In genomic region chr21:17128132-17128531, GRCh38 we compare ENCODE assay signal across 19 cellular contexts.
DNase-seq lines count a peak whose midpoint lies in the region; ATAC-seq and TF ChIP-seq lines count a peak whose summit lies in the region.
"Had no signal": no experiment of that assay in that cellular context is flagged by ENCODE, and none has a peak within 500 bp of the region (broad histone marks: within the 10 kb centered on the region; RNA-seq: fewer than 3 reads in every experiment).

No MANE protein-coding gene starts in this region.

- no peaks in the 10 kb centered on the region for H3K36me3 ChIP-seq in hepatocyte (replicated peaks; ENCODE audit: insufficient read depth, low read depth)
- H3K36me3 ChIP-seq in mesendoderm (ENCODE audit: control insufficient read depth, insufficient read depth, low read length), result no peaks in the 10 kb centered on the region
- no peaks in the 10 kb centered on the region for H3K36me3 ChIP-seq in thoracic aorta
- H3K36me3 ChIP-seq: BLaER1 treated with 17β-estradiol and CSF1 and Interleukin-3, amounts not matched to agents 10 nM and 100 nM had no signal

- no peak for ATAC-seq in thoracic aorta (ENCODE audit: insufficient number of reproducible peaks, low FRiP score, low read depth)
- no peak for ATAC-seq in activated naive CD8-positive, alpha-beta T cell treated with anti-CD3 and anti-CD28 coated beads, Interleukin-2, amount 50 U/mL, for 24 hours
- ATAC-seq: GM23338, HepG2 had no signal

- no peaks in the 10 kb centered on the region for H3K36me3 Mint-ChIP-seq in activated naive CD8-positive, alpha-beta T cell treated with anti-CD3 and anti-CD28 coated beads, Interleukin-2, amount 50 U/mL, for 24 hours (ENCODE audit: low read depth)
- H3K36me3 Mint-ChIP-seq: CD4-positive, CD25-positive, alpha-beta regulatory T cell; CD8-positive, alpha-beta memory T cell; IgD-negative memory B cell had no signal

- H3K27me3 ChIP-seq in hepatocyte (no peaks in the 10 kb centered on the region), mesendoderm (ENCODE audit: insufficient read depth, low read length, poor library complexity) (no peaks in the 10 kb centered on the region), thoracic aorta (replicated peaks; ENCODE audit: insufficient read depth) (no peaks in the 10 kb centered on the region)
- H3K27me3 ChIP-seq: BLaER1 treated with 17β-estradiol and CSF1 and Interleukin-3, amounts not matched to agents 10 nM and 100 nM had no signal

- H3K23ac ChIP-seq in mesendoderm (ENCODE audit: low read length), result no peak overlapping the region

- peak overlapping the region; percentile 43 for H4K8ac ChIP-seq in mesendoderm (ENCODE audit: low read depth, low read length)

- no peaks in the 10 kb centered on the region for H3K4me1 Mint-ChIP-seq in activated naive CD8-positive, alpha-beta T cell treated with anti-CD3 and anti-CD28 coated beads, Interleukin-2, amount 50 U/mL, for 24 hours
- H3K4me1 Mint-ChIP-seq: B cell; CD4-positive, CD25-positive, alpha-beta regulatory T cell; CD8-positive, alpha-beta memory T cell; IgD-negative memory B cell had no signal

- peaks cover 4% of the 10 kb centered on the region for H3K4me1 ChIP-seq in hepatocyte (ENCODE audit: insufficient read depth)
- H3K4me1 ChIP-seq in mesendoderm (ENCODE audit: control insufficient read depth, low read depth, low read length), result peaks cover 3% of the 10 kb centered on the region
- H3K4me1 ChIP-seq in thoracic aorta (ENCODE audit: control insufficient read depth in 1 of 2, low read depth in 2 of 2), result peaks cover 8 to 18% of the 10 kb centered on the region in 2 donors
- H3K4me1 ChIP-seq: BLaER1 treated with 17β-estradiol and CSF1 and Interleukin-3, amounts not matched to agents 10 nM and 100 nM had no signal

- no peak overlapping the region for H3K56ac ChIP-seq in mesendoderm (ENCODE audit: low read length)

- no peak overlapping the region for H3K9ac ChIP-seq in mesendoderm (ENCODE audit: low read length)
- H3K9ac ChIP-seq: BLaER1 treated with 17β-estradiol and CSF1 and Interleukin-3, amounts not matched to agents 10 nM and 100 nM had no signal

- H3K4me3 ChIP-seq in hepatocyte, result no peak overlapping the region
- H3K4me3 ChIP-seq in mesendoderm (ENCODE audit: low read length), result no peak overlapping the region
- no peak overlapping the region for H3K4me3 ChIP-seq in thoracic aorta
- H3K4me3 ChIP-seq: BLaER1 treated with 17β-estradiol and CSF1 and Interleukin-3, amounts not matched to agents 10 nM and 100 nM; GM23338 had no signal

- no peak overlapping the region for H2BK15ac ChIP-seq in mesendoderm (replicated peaks; ENCODE audit: low read depth)

- H3K79me2 ChIP-seq in hepatocyte, result no peaks in the 10 kb centered on the region
- no peaks in the 10 kb centered on the region for H3K79me2 ChIP-seq in mesendoderm (ENCODE audit: control insufficient read depth, insufficient read depth, low read length)

- no peaks in the 10 kb centered on the region for H3K9me3 ChIP-seq in hepatocyte (ENCODE audit: low read depth)
- peaks cover 3% of the 10 kb centered on the region for H3K9me3 ChIP-seq in thoracic aorta
- H3K9me3 ChIP-seq: BLaER1 treated with 17β-estradiol and CSF1 and Interleukin-3, amounts not matched to agents 10 nM and 100 nM had no signal

- H3K27ac Mint-ChIP-seq in activated naive CD8-positive, alpha-beta T cell treated with anti-CD3 and anti-CD28 coated beads, Interleukin-2, amount 50 U/mL, for 24 hours, result no peak overlapping the region
- H3K27ac Mint-ChIP-seq: B cell; CD4-positive, CD25-positive, alpha-beta regulatory T cell; IgD-negative memory B cell had no signal

- H2AK5ac ChIP-seq in mesendoderm (ENCODE audit: low read length), result peak overlapping the region; percentile 38

- no peaks in the 10 kb centered on the region for H3K79me1 ChIP-seq in mesendoderm (ENCODE audit: low read length)

- no peaks in the 10 kb centered on the region for H4K20me1 ChIP-seq in hepatocyte (ENCODE audit: insufficient read depth, poor library complexity, severe bottlenecking)
- H4K20me1 ChIP-seq: BLaER1 treated with 17β-estradiol and CSF1 and Interleukin-3, amounts not matched to agents 10 nM and 100 nM had no signal

- H4K5ac ChIP-seq in mesendoderm (ENCODE audit: low read length), result no peak overlapping the region

- WGBS in hepatocyte (ENCODE audit: low lambda C conversion rate, missing lambda C conversion rate), result 73% methylated on average over 5 of the region's 5 CpGs
- no CpG with 5 or more reads among the region's 5 CpGs for WGBS in mesendoderm (ENCODE audit: extremely low coverage, insufficient coverage, low lambda C conversion rate)

- peaks cover 3% of the 10 kb centered on the region for H3K9me3 Mint-ChIP-seq in activated naive CD8-positive, alpha-beta T cell treated with anti-CD3 and anti-CD28 coated beads, Interleukin-2, amount 50 U/mL, for 24 hours
- H3K9me3 Mint-ChIP-seq: GM23338 had no signal

- no peak overlapping the region for H3K4me2 ChIP-seq in hepatocyte
- no peak overlapping the region for H3K4me2 ChIP-seq in mesendoderm (ENCODE audit: low read length)
- H3K4me2 ChIP-seq: BLaER1 treated with 17β-estradiol and CSF1 and Interleukin-3, amounts not matched to agents 10 nM and 100 nM; GM23338 had no signal

- peak overlapping the region; percentile 95 for H3K18ac ChIP-seq in mesendoderm (ENCODE audit: low read length)

- TF ChIP-seq CTCF in hepatocyte (IDR thresholded peaks at IDR 0.05; ENCODE audit: poor library complexity), result no peak
- no peak for TF ChIP-seq CTCF in thoracic aorta (IDR thresholded peaks at IDR 0.05)
- no peak for TF ChIP-seq CTCF in GM20000 (IDR thresholded peaks at IDR 0.05; ENCODE audit: extremely low read depth, missing control alignments)

- peak overlapping the region; percentile 63 for H3K27ac ChIP-seq in hepatocyte
- H3K27ac ChIP-seq in mesendoderm (ENCODE audit: low read depth, low read length), result peak overlapping the region; percentile 70
- peak overlapping the region; percentile 21 to 38 for H3K27ac ChIP-seq in thoracic aorta
- H3K27ac ChIP-seq: BLaER1 treated with 17β-estradiol and CSF1 and Interleukin-3, amounts not matched to agents 10 nM and 100 nM; HL-60 had no signal

- no peak overlapping the region for H3K4me3 Mint-ChIP-seq in activated naive CD8-positive, alpha-beta T cell treated with anti-CD3 and anti-CD28 coated beads, Interleukin-2, amount 50 U/mL, for 24 hours
- H3K4me3 Mint-ChIP-seq: B cell; CD4-positive, CD25-positive, alpha-beta regulatory T cell; CD8-positive, alpha-beta memory T cell; GM23338 had no signal

- DNase-seq in ELF-1 (ENCODE audit: low read depth, low spot score), result peak; percentile 8
- no peak for DNase-seq in hepatocyte (ENCODE audit: low spot score)
- DNase-seq in mesendoderm, result peak; percentile 13
- DNase-seq in thoracic aorta (ENCODE audit: low spot score), result no peak
- DNase-seq in T-helper 2 cell, result no peak
- DNase-seq in GM20000 (ENCODE audit: low spot score), result no peak
- DNase-seq in activated naive CD8-positive, alpha-beta T cell treated with anti-CD3 and anti-CD28 coated beads, Interleukin-2, amount 50 U/mL, for 24 hours, result no peak
- no peak for DNase-seq in stimulated activated CD4-positive, alpha-beta T cell treated with anti-CD3 and anti-CD28 coated beads, Interleukin-15, amount 100 ng/mL, for 24 hours
- DNase-seq: CD4-positive, CD25-positive, alpha-beta regulatory T cell; CD8-positive, alpha-beta memory T cell; COR-L47; GDM1; HCEC 1CT had no signal

- no peaks in the 10 kb centered on the region for H3K9me2 ChIP-seq in hepatocyte (replicated peaks; ENCODE audit: insufficient read depth)

- no peaks in the 10 kb centered on the region for H3K27me3 Mint-ChIP-seq in activated naive CD8-positive, alpha-beta T cell treated with anti-CD3 and anti-CD28 coated beads, Interleukin-2, amount 50 U/mL, for 24 hours
- H3K27me3 Mint-ChIP-seq: B cell; CD4-positive, CD25-positive, alpha-beta regulatory T cell; CD8-positive, alpha-beta memory T cell; IgD-negative memory B cell had no signal

- no peak overlapping the region for H2BK120ac ChIP-seq in mesendoderm (ENCODE audit: low read depth, low read length)

- no peak overlapping the region for H2AFZ ChIP-seq in hepatocyte

- no peak overlapping the region for H3K4ac ChIP-seq in mesendoderm (ENCODE audit: low read depth, low read length)

- peak overlapping the region; percentile 25 for H2BK5ac ChIP-seq in mesendoderm (ENCODE audit: low read length)

Comparison
In these comparisons a context has a peak if more than half of its experiments do, and no peak if none do; other contexts are left out.
1. DNase-seq: peak in ELF-1 (single experiment) and mesendoderm (single experiment); none in hepatocyte (single experiment), thoracic aorta (single experiment), T-helper 2 cell (0 of 5), GM20000 (single experiment), activated naive CD8-positive, alpha-beta T cell treated with anti-CD3 and anti-CD28 coated beads, Interleukin-2, amount 50 U/mL, for 24 hours (single experiment) and stimulated activated CD4-positive, alpha-beta T cell treated with anti-CD3 and anti-CD28 coated beads, Interleukin-15, amount 100 ng/mL, for 24 hours (single experiment).
2. Peak in every context shown above with its lines, with median percentiles within 50 percentile points of each other: H3K27ac ChIP-seq.